1 cellular context compared by ENCODE assay signal in genomic region chr6:20691185-20691584, GRCh38.
TF ChIP-seq lines count a peak whose summit lies in the region.

No MANE protein-coding gene starts in this region.

TF ChIP-seq in SK-N-SH, 30 proteins besides CTCF, POLR2A, EP300 and RAD21:
- TF ChIP-seq TCF12 (IDR thresholded peaks at IDR 0.05) (no peak), FOXM1 (IDR thresholded peaks at IDR 0.05; ENCODE audit: low read depth) (no peak), ZBTB33 (IDR thresholded peaks at IDR 0.05; ENCODE audit: borderline replicate concordance, low read depth) (no peak), CHD2 (IDR thresholded peaks at IDR 0.05; ENCODE audit: low read length, partially characterized antibody) (no peak), ELF1 (IDR thresholded peaks at IDR 0.05) (no peak), SIN3A (IDR thresholded peaks at IDR 0.05; ENCODE audit: borderline replicate concordance, low read depth, low read length) (no peak), GABPA (IDR thresholded peaks at IDR 0.05; ENCODE audit: low read depth) (no peak), PBX3 (IDR thresholded peaks at IDR 0.05) (no peak), USF2 (IDR thresholded peaks at IDR 0.05; ENCODE audit: borderline replicate concordance, low read depth, low read length) (no peak), MAX (IDR thresholded peaks at IDR 0.05; ENCODE audit: low read depth) (no peak), NRF1 (IDR thresholded peaks at IDR 0.05; ENCODE audit: low read depth, low read length) (no peak), REST (IDR thresholded peaks at IDR 0.05; ENCODE audit: low read depth, low read length) (no peak), MEF2A (IDR thresholded peaks at IDR 0.05; ENCODE audit: borderline replicate concordance, low read depth) (no peak), TAF1 (IDR thresholded peaks at IDR 0.05; ENCODE audit: borderline replicate concordance, low read depth, low read length) (no peak), FOXJ3 (CRISPR knock-in tag; IDR thresholded peaks at IDR 0.05) (no peak), EZH2phosphoT487 (IDR thresholded peaks at IDR 0.05; ENCODE audit: borderline replicate concordance, low read depth) (no peak), USF1 (IDR thresholded peaks at IDR 0.05; ENCODE audit: borderline replicate concordance, low read depth) (no peak), RCOR1 (IDR thresholded peaks at IDR 0.05; ENCODE audit: low read length) (no peak)
